Comparison of ENCODE assay signal across 8 cellular contexts in the genomic region with DNA sequence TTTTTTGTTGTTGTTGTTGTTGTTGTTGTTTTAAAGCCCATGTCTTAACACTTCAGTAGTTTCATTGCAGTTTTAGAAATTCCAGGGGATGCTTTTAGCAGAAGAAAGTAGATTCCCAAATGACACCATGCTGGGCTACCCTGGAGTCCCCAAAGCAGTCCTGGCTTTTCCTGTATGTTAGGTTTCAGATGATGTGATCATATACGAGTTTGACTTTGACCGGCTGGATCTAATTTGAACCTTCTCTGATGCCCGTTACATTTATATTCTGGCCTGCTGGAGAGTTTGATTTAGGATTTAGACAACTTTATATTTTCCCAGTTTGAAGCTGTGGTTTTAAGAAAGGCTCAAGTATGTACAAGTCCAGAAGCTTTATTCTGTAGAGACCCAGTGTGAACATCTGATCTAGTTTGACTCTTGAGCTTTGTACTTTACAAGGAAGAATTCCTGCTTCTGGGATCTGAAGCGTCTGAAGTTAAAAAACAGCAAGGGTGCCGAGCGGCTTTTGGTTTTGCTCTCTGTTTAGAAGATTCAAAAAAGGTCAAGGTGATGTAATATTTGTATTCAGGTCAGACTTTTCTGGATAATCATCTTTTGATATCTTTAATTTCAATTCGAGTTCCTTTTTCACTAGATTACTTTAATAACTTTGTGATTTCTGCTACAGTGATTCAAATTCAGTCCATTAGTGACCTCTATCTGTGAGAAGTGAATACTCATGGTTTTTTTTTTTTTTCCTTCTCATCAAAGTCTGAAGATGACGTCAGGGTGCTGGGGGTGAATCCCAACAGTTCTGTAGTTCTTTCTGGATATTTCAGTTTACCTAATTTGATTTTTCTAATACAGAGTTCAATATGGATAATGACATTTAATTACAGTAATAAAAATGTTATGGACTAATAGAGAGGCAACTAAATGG. TPM values are rescaled to one million over a fixed set of nuclear protein-coding genes. Genes with fewer than 3 reads are reported as not detected.
DNase-seq lines count a peak whose midpoint lies in the region; ATAC-seq and FAIRE-seq lines count a peak whose summit lies in the region.

No MANE protein-coding gene starts in this region.

- DNase-seq in HCEC 1CT (peak; percentile 67), RPMI7951 (ENCODE audit: low read depth) (peak; percentile 56), frontal cortex (ENCODE audit: low spot score in 2 of 2) (peak; percentile 21 to 39), skeletal muscle cell (ENCODE audit: low read depth) (no peak), NCI-H526 treated with DMSO at 0.1 percent for 48 hours (lab: John Stamatoyannopoulos, UW) (no peak), NCI-H1930 (lab: John Stamatoyannopoulos, UW) (no peak)
- DNase-seq in activated naive CD4-positive, alpha-beta T cell treated with Interleukin-2 at 50 U/mL for 16 hours: no peak

- ATAC-seq in HG03108 (IDR thresholded peaks at IDR 0.05; ENCODE audit: unreplicated experiment): no peak

- peak overlapping the region; percentile 32 for H3K4me3 ChIP-seq in skeletal muscle cell (ENCODE audit: low read depth, low read length)

- peak; percentile 76 for FAIRE-seq in frontal cortex (lab: Jason Lieb, UNC)

RNA-seq across cellular contexts. Expression of gene FLRT2, which starts 6.2 kb away (rescaled TPM):
- 3.7 and 5.2 TPM in 2 replicates for total RNA-seq in RPMI7951 (2014; rRNA removed; shearing (Covaris generic))
- 84.0 TPM for total RNA-seq in frontal cortex

Comparison
In these comparisons a context has a peak if more than half of its experiments do, and no peak if none do; other contexts are left out.
1. DNase-seq: peak in HCEC 1CT (single experiment), RPMI7951 (single experiment) and frontal cortex (2 of 2); none in skeletal muscle cell (single experiment), NCI-H526 treated with DMSO at 0.1 percent for 48 hours (single experiment), activated naive CD4-positive, alpha-beta T cell treated with Interleukin-2 at 50 U/mL for 16 hours (single experiment) and NCI-H1930 (0 of 2).
2. RNA of gene FLRT2, which starts 6.2 kb away (total RNA-seq): 84.0 TPM in frontal cortex (single experiment); 3.7 to 5.2 TPM in RPMI7951; every median in the first group is over 10 times any median in the second.